8 cellular contexts compared by ENCODE assay signal in the genomic region with DNA sequence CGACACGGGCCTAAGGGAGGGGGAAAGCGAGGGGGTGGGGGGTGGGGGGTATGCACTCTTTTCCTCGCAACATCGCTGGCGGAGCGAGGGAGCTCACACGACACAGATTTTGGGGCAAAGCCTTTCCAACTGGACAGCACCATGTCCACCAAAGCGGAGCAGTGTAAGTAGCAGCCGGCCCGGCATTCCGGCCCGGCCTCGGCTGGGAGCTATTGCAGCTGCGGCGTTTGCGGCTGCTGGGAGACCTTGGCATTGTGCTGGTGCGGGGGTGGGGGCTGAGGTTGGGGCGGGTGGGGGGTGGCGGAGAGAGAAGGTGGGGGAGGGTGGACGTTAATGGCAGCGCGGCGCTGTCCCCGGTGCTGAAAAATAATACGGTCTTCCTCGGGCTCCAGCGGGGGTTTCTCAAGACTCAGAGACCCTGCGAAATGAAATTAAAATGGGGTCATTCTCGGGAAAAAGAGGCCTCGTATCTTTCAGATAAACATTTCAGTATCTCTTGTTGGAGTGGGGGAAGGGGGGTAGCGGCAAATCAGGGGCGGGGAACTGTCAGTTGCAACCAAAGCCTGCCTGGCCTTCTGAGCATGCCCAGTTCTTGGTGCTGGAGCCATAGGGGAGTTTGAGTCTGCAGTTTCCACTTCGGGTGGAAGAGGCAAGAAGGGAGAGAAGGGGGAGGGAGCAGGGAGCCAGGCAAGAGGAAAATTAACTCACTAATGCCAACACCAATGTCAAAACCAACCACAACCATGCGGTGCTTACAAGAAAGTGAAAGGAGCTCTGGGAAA. TPM values are rescaled to one million over a fixed set of nuclear protein-coding genes. Genes with fewer than 3 reads are reported as not detected.
DNase-seq lines count a peak whose midpoint lies in the region; ATAC-seq and TF ChIP-seq lines count a peak whose summit lies in the region.

A gene (plus strand): TSS at position 51 of the 782 bp plus-strand sequence. CDS start 91 bp downstream, at position 142.

- no peaks in the 10 kb centered on the region for H4K20me1 ChIP-seq in fibroblast of lung (ENCODE audit: control insufficient read depth, extremely low read depth, insufficient read depth, low read length)

- H3K4me1 Mint-ChIP-seq in CD8-positive, alpha-beta memory T cell, result no peaks in the 10 kb centered on the region

- H3K9me3 Mint-ChIP-seq in CD8-positive, alpha-beta memory T cell, result peaks cover 3 to 26% (median 18%) of the 10 kb centered on the region in 5 donors

- H3K4me3 ChIP-seq in HEK293 (ENCODE audit: low read depth, low read length) (peak within 1 kb of the TSS; percentile 49), fibroblast of lung (replicated peaks in 1 of 4; ENCODE audit: control extremely low read depth in 1 of 4, insufficient read depth in 1 of 4, low read depth in 3 of 4, low read length in 4 of 4) (peak within 1 kb of the TSS in 1 of 4 experiments; percentile 14), parathyroid adenoma (ENCODE audit: low read depth, low read length) (peak within 1 kb of the TSS; percentile 54)
- H3K4me3 ChIP-seq in CD8-positive, alpha-beta memory T cell (ENCODE audit: low read length), result no peak within 1 kb of the TSS

- H3K27ac ChIP-seq in HEK293 (ENCODE audit: extremely low read depth, low read depth, low read length), result no peak within 1 kb of the TSS
- no peak within 1 kb of the TSS for H3K27ac ChIP-seq in fibroblast of lung (ENCODE audit: insufficient read depth, low read length)
- peak within 1 kb of the TSS; percentile 78 for H3K27ac ChIP-seq in parathyroid adenoma
- H3K27ac ChIP-seq in CD8-positive, alpha-beta memory T cell (ENCODE audit: low read depth, low read length), result no peak within 1 kb of the TSS

- no peaks in the 10 kb centered on the region for H3K9me3 ChIP-seq in HEK293 (ENCODE audit: control insufficient read depth, insufficient read depth, low read depth, low read length)
- no peaks in the 10 kb centered on the region for H3K9me3 ChIP-seq in fibroblast of lung (ENCODE audit: control insufficient read depth, insufficient read depth, low read depth, low read length)
- H3K9me3 ChIP-seq in parathyroid adenoma (ENCODE audit: control insufficient read depth, low read length), result no peaks in the 10 kb centered on the region
- no peaks in the 10 kb centered on the region for H3K9me3 ChIP-seq in CD8-positive, alpha-beta memory T cell (ENCODE audit: low read length)

- POLR2A ChIA-PET in HEK293 (lab: Yijun Ruan, JAX), result interaction anchor here (0.7 kb wide), 1 partner anchor 590 kb away, joined by 3 read pairs; no protein-coding TSS in a partner anchor
- POLR2A ChIA-PET in CD8-positive, alpha-beta memory T cell (lab: Charles Lee), result no interaction called here

- H3K4me3 Mint-ChIP-seq in CD8-positive, alpha-beta memory T cell, result no peak within 1 kb of the TSS

- peaks cover 38 to 49% of the 10 kb centered on the region in 2 donors for H3K27me3 Mint-ChIP-seq in CD8-positive, alpha-beta memory T cell

- ATAC-seq in esophagus mucosa, result no peak

- TF ChIP-seq CTCF in HEK293 (tag by site-specific recombination; IDR thresholded peaks at IDR 0.05) (no peak), fibroblast of lung (conservative IDR thresholded peaks at IDR 0.05 in 1 of 2, IDR thresholded peaks at IDR 0.05 in 1 of 2; ENCODE audit: low read depth in 1 of 2, low read length in 2 of 2) (no peak), parathyroid adenoma (IDR thresholded peaks at IDR 0.05) (no peak)

- CTCF ChIA-PET in HEK293 (lab: Yijun Ruan, JAX), result interaction anchor here (0.6 kb wide), 1 partner anchor 55 kb away, joined by 3 read pairs; no protein-coding TSS in a partner anchor
- CTCF ChIA-PET in CD8-positive, alpha-beta memory T cell (lab: Charles Lee), result no interaction called here

- H3K27ac Mint-ChIP-seq in CD8-positive, alpha-beta memory T cell, result no peak within 1 kb of the TSS

- H3K36me3 ChIP-seq in HEK293 (ENCODE audit: control insufficient read depth in 2 of 2, insufficient read depth in 1 of 2, low read length in 2 of 2) (no peaks in the 10 kb centered on the region), fibroblast of lung (ENCODE audit: control insufficient read depth, insufficient read depth, low read length) (no peaks in the 10 kb centered on the region), parathyroid adenoma (ENCODE audit: control insufficient read depth, insufficient read depth, low read length) (no peaks in the 10 kb centered on the region)
- H3K36me3 ChIP-seq in CD8-positive, alpha-beta memory T cell (ENCODE audit: insufficient read depth, low read length), result no peaks in the 10 kb centered on the region

- no peaks in the 10 kb centered on the region for H3K27me3 ChIP-seq in fibroblast of lung (ENCODE audit: control insufficient read depth, insufficient read depth, low read length)
- no peaks in the 10 kb centered on the region for H3K27me3 ChIP-seq in parathyroid adenoma (ENCODE audit: control insufficient read depth, insufficient read depth, low read length)
- no peaks in the 10 kb centered on the region for H3K27me3 ChIP-seq in CD8-positive, alpha-beta memory T cell (ENCODE audit: insufficient read depth, low read length, poor library complexity, severe bottlenecking)

- peak; percentile 95 for DNase-seq in NCI-H69 (lab: John Stamatoyannopoulos, UW)
- DNase-seq in fibroblast of lung (ENCODE audit: low read depth in 2 of 2), result peak; percentile 0 to 27
- DNase-seq in activated CD4-positive, alpha-beta T cell treated with anti-CD3 and anti-CD28 coated beads for 48 hours, result no peak
- DNase-seq in CD8-positive, alpha-beta memory T cell, result no peak
- no peak for DNase-seq in stimulated activated CD4-positive, alpha-beta T cell treated with anti-CD3 and anti-CD28 coated beads, Interleukin-1b, Interleukin-23, amount 100 ng/mL, for 48 hours

- no peak within 1 kb of the TSS for H2AFZ ChIP-seq in fibroblast of lung (ENCODE audit: low read length)
- H2AFZ ChIP-seq in parathyroid adenoma, result peak within 1 kb of the TSS; percentile 94

- H3K36me3 Mint-ChIP-seq in CD8-positive, alpha-beta memory T cell, result no peaks in the 10 kb centered on the region

- H3K4me1 ChIP-seq in HEK293 (ENCODE audit: control insufficient read depth, insufficient read depth, low read length) (0 out of 2 replicates have a peak, but pooled peaks cover 2% of the 10 kb centered on the region), fibroblast of lung (ENCODE audit: control insufficient read depth, extremely low read depth, insufficient read depth, low read length) (no peaks in the 10 kb centered on the region), parathyroid adenoma (peaks cover 2% of the 10 kb centered on the region)
- no peaks in the 10 kb centered on the region for H3K4me1 ChIP-seq in CD8-positive, alpha-beta memory T cell (ENCODE audit: insufficient read depth, low read length)

- no peaks in the 10 kb centered on the region for H3K79me2 ChIP-seq in fibroblast of lung (ENCODE audit: control insufficient read depth, insufficient read depth, low read length)
- H3K79me2 ChIP-seq in parathyroid adenoma, result peaks cover 12% of the 10 kb centered on the region

- no peak within 1 kb of the TSS for H3K9ac ChIP-seq in fibroblast of lung (ENCODE audit: insufficient read depth, low read length)
- no peak within 1 kb of the TSS for H3K9ac ChIP-seq in parathyroid adenoma

- no peak within 1 kb of the TSS for H3K4me2 ChIP-seq in fibroblast of lung (ENCODE audit: extremely low read depth, insufficient read depth, low read length)
- H3K4me2 ChIP-seq in parathyroid adenoma (ENCODE audit: low read length), result peak within 1 kb of the TSS; percentile 79

TF ChIP-seq in HEK293, 187 proteins besides CTCF, POLR2A, EP300 and RAD21 (continues in another document):
- TF ChIP-seq, protein P1, sequence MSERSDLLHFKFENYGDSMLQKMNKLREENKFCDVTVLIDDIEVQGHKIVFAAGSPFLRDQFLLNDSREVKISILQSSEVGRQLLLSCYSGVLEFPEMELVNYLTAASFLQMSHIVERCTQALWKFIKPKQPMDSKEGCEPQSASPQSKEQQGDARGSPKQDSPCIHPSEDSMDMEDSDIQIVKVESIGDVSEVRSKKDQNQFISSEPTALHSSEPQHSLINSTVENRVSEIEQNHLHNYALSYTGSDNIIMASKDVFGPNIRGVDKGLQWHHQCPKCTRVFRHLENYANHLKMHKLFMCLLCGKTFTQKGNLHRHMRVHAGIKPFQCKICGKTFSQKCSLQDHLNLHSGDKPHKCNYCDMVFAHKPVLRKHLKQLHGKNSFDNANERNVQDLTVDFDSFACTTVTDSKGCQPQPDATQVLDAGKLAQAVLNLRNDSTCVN (tag by site-specific recombination; optimal IDR thresholded peaks at IDR 0.05), result no peak
- TF ChIP-seq, protein P2, sequence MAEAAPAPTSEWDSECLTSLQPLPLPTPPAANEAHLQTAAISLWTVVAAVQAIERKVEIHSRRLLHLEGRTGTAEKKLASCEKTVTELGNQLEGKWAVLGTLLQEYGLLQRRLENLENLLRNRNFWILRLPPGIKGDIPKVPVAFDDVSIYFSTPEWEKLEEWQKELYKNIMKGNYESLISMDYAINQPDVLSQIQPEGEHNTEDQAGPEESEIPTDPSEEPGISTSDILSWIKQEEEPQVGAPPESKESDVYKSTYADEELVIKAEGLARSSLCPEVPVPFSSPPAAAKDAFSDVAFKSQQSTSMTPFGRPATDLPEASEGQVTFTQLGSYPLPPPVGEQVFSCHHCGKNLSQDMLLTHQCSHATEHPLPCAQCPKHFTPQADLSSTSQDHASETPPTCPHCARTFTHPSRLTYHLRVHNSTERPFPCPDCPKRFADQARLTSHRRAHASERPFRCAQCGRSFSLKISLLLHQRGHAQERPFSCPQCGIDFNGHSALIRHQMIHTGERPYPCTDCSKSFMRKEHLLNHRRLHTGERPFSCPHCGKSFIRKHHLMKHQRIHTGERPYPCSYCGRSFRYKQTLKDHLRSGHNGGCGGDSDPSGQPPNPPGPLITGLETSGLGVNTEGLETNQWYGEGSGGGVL (tag by site-specific recombination; IDR thresholded peaks at IDR 0.05), result peak; percentile 81
- no peak for TF ChIP-seq KLF10 (tag by site-specific recombination; IDR thresholded peaks at IDR 0.05)

RNA-seq across cellular contexts. Expression of the gene that starts here (rescaled TPM):
- total RNA-seq in fibroblast of lung, result 0.17 and 0.26 TPM in 2 replicates
- 0.01 and 0.02 TPM in 2 replicates for polyA plus RNA-seq in fibroblast of lung
- 0.01 TPM in 2 replicates for polyA plus RNA-seq in fibroblast of lung (2012)
- polyA minus RNA-seq in fibroblast of lung (ENCODE audit: low replicate concordance), result not detected in 2 replicates
- under 1 TPM in 1 of 2 experiments, not detected in 1; 0.07 TPM for total RNA-seq in CD8-positive, alpha-beta memory T cell
- polyA plus RNA-seq in CD8-positive, alpha-beta memory T cell, result not detected
- total RNA-seq in esophagus mucosa, result 0.04 TPM

Comparison
In these comparisons a context has a peak if more than half of its experiments do, and no peak if none do; other contexts are left out.
1. Peak in DNase-seq in fibroblast of lung; RNA of the gene not detected or under 1 TPM.